Comparison of ENCODE assay signal across 29 cellular contexts in genomic region chr16:87174061-87174460, GRCh38.
"Had no signal": no experiment of that assay in that cellular context is flagged by ENCODE, and none has a peak within 500 bp of the region (broad histone marks: within the 10 kb centered on the region; RNA-seq: fewer than 3 reads in every experiment).

No MANE protein-coding gene starts in this region.

- H3K4me1 ChIP-seq: prostate gland, vagina had no signal

- H3K4me3 ChIP-seq: heart left ventricle, left lung, lower lobe of right lung, neural progenitor cell, ovary, prostate gland, skin epidermis, stomach, thoracic aorta, tibial artery, vagina had no signal

- H3K4me3 Mint-ChIP-seq: immature natural killer cell; mesothelial cell of epicardium; natural killer cell; neural progenitor cell; stimulated activated naive B cell treated with anti-CD40 and anti-IgM and Interleukin-4, amounts not matched to agents 10 μg/mL and 1 μg/mL and 100 μg/mL, for 72 hours; type B pancreatic cell had no signal

- DNase-seq: heart left ventricle; hypothalamus; immature natural killer cell; kidney; left colon; left lung; lower lobe of right lung; mammary epithelial cell; mesendoderm; naive B cell; natural killer cell; ovary; retina; stimulated activated CD4-positive, alpha-beta T cell treated with anti-CD3 and anti-CD28 coated beads, Interleukin-12 subunit alpha, Interleukin-12 subunit beta, amount 100 ng/mL, for 4 hours; stimulated activated CD4-positive, alpha-beta T cell treated with anti-CD3 and anti-CD28 coated beads, Interleukin-15, amount 100 ng/mL, for 24 hours; stimulated activated CD4-positive, alpha-beta T cell treated with anti-CD3 and anti-CD28 coated beads, Interleukin-2, amount 100 ng/mL, for 24 hours; stimulated activated CD4-positive, alpha-beta T cell treated with anti-CD3 and anti-CD28 coated beads, Interleukin-4, amount 100 ng/mL, for 1 hour; stimulated activated naive B cell treated with anti-CD40 and anti-IgM and Interleukin-4, amounts not matched to agents 10 μg/mL and 1 μg/mL and 100 μg/mL, for 72 hours; stimulated activated naive CD8-positive, alpha-beta T cell treated with anti-CD3 and anti-CD28 coated beads, Interleukin-15, Interleukin-2, amounts not matched to agents 100 U/mL and 50 U/mL, for 24 hours; stomach; tibial artery had no signal

- H3K4me1 Mint-ChIP-seq: immature natural killer cell; naive B cell; natural killer cell; stimulated activated naive B cell treated with anti-CD40 and anti-IgM and Interleukin-4, amounts not matched to agents 10 μg/mL and 1 μg/mL and 100 μg/mL, for 72 hours had no signal

- ATAC-seq: left colon; sciatic nerve; stimulated activated naive B cell treated with anti-CD40 and anti-IgM and Interleukin-4, amounts not matched to agents 10 μg/mL and 1 μg/mL and 100 μg/mL, for 72 hours; stimulated activated naive CD8-positive, alpha-beta T cell treated with anti-CD3 and anti-CD28 coated beads, Interleukin-15, Interleukin-2, amounts not matched to agents 100 U/mL and 50 U/mL, for 24 hours had no signal

- H3K9ac ChIP-seq: neural progenitor cell had no signal

- H3K27ac Mint-ChIP-seq: immature natural killer cell; mesothelial cell of epicardium; naive B cell; natural killer cell; neural progenitor cell; stimulated activated naive B cell treated with anti-CD40 and anti-IgM and Interleukin-4, amounts not matched to agents 10 μg/mL and 1 μg/mL and 100 μg/mL, for 72 hours; type B pancreatic cell had no signal

- H3K27ac ChIP-seq: heart left ventricle, left lung, lower lobe of right lung, neural progenitor cell, ovary, prostate gland, skin epidermis, stomach, thoracic aorta, tibial artery, vagina had no signal

- H3K9me3 Mint-ChIP-seq: immature natural killer cell; mesothelial cell of epicardium; natural killer cell; neural progenitor cell; stimulated activated naive B cell treated with anti-CD40 and anti-IgM and Interleukin-4, amounts not matched to agents 10 μg/mL and 1 μg/mL and 100 μg/mL, for 72 hours; type B pancreatic cell had no signal

- H3K27me3 ChIP-seq: neural progenitor cell, ovary, tibial artery, vagina had no signal

- H2AFZ ChIP-seq: neural progenitor cell had no signal

- H3K4me2 ChIP-seq: neural progenitor cell had no signal

- H3K36me3 ChIP-seq: heart left ventricle, left lung, lower lobe of right lung, neural progenitor cell, ovary, prostate gland, stomach, thoracic aorta, tibial artery, vagina had no signal

- H3K36me3 Mint-ChIP-seq: immature natural killer cell; mesothelial cell of epicardium; naive B cell; natural killer cell; neural progenitor cell; stimulated activated naive B cell treated with anti-CD40 and anti-IgM and Interleukin-4, amounts not matched to agents 10 μg/mL and 1 μg/mL and 100 μg/mL, for 72 hours; type B pancreatic cell had no signal

- H3K9me3 ChIP-seq: heart left ventricle, left lung, lower lobe of right lung, ovary, prostate gland, stomach, thoracic aorta, tibial artery, vagina had no signal
